ENCODE assay signal across 8 cellular contexts in the genomic region with DNA sequence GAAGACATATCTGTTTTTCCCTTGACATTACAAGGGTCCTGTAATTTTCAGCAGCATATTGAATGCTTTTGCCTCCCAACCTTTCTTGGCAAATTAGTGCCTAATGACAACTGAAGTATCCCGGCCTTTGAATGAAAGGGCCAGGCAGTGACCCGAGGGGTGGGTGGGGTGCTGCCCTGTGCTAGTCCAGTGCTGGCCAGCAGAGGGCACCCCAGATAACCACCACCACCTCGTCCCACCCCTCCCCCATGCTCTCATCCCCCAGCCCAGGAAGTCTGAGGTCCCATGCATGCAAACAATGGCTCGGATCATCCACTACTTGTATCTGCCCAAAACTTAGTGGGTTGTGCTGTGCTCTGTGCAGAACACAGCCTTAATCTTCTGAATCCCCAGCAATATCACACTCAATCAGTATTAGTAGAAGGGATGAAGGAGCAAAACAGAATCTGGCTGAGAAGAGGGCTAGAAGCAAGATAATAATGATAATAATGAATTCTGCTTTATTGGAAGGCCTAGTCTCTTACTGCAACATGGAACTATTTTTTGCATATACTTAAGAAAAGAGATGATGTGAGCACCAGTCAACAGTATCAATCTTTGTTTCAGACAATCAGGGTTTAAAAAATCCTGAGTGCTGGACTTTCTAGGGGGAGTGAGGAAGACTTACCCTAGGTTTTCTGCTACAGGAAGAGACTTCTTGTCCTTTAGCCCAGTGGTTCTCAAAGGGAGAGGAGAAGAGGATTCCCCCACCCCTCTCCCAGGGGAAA. TPM values are rescaled to one million over a fixed set of nuclear protein-coding genes. Genes with fewer than 3 reads are reported as not detected.
DNase-seq lines count a peak whose midpoint lies in the region; ATAC-seq and TF ChIP-seq lines count a peak whose summit lies in the region.

No MANE protein-coding gene starts in this region.

- TF ChIP-seq POLR2A in IMR-90 (IDR thresholded peaks at IDR 0.05; ENCODE audit: low read depth, low read length): no peak
- TF ChIP-seq POLR2A in adrenal gland (IDR thresholded peaks at IDR 0.05): no peak

- H3K4me1 ChIP-seq in IMR-90 (ENCODE audit: control insufficient read depth, insufficient read depth, low read length) (no peaks in the 10 kb centered on the region), adrenal gland (replicated peaks in 1 of 2) (peaks cover 0 to 10% of the 10 kb centered on the region in 2 donors)

- BruUV-seq in IMR-90 (replicated peaks; lab: Mats Ljungman, UMichigan): no TSS peak

- TF ChIP-seq RAD21 in IMR-90 (IDR thresholded peaks at IDR 0.05; ENCODE audit: low read length): peak; percentile 35

- H3K27ac ChIP-seq in IMR-90 (ENCODE audit: insufficient read depth, low read length) (no peak overlapping the region), adrenal gland (no peak overlapping the region)

- H3K4me2 ChIP-seq in IMR-90 (ENCODE audit: low read depth, low read length): no peak overlapping the region

- H4K5ac ChIP-seq in IMR-90 (ENCODE audit: low read depth, low read length): no peak overlapping the region

- no peak overlapping the region for H3K14ac ChIP-seq in IMR-90 (replicated peaks; ENCODE audit: low read depth, low read length)

- no peak overlapping the region for H2AFZ ChIP-seq in IMR-90 (replicated peaks; ENCODE audit: low read length, poor library complexity)

- H4K8ac ChIP-seq in IMR-90 (ENCODE audit: low read depth in 2 of 2, low read length in 2 of 2): no peak overlapping the region

- no peak overlapping the region for H2BK20ac ChIP-seq in IMR-90 (ENCODE audit: low read depth, low read length)

- H3K9me3 ChIP-seq in IMR-90 (ENCODE audit: control insufficient read depth, insufficient read depth, low read length) (no peaks in the 10 kb centered on the region), adrenal gland (replicated peaks in 1 of 3) (no peaks in the 10 kb centered on the region)

- peak; percentile 57 for TF ChIP-seq CTCF in IMR-90 (conservative IDR thresholded peaks at IDR 0.05; ENCODE audit: low read depth, low read length)
- TF ChIP-seq CTCF in adrenal gland (IDR thresholded peaks at IDR 0.05): peak; percentile 45 to 74 (median 64)

- dilution Hi-C loops in IMR-90 (cut with HindIII; ENCODE audit: low sequenced_read_pairs, unreplicated experiment): no loop called here

- ATAC-seq in GM18873 (IDR thresholded peaks at IDR 0.05; ENCODE audit: low FRiP score, unreplicated experiment): peak; percentile 55
- ATAC-seq in IMR-90 (ENCODE audit: low read depth): peak; percentile 98
- no peak for ATAC-seq in HG02970 (IDR thresholded peaks at IDR 0.05; ENCODE audit: low FRiP score, unreplicated experiment)

- H2BK15ac ChIP-seq in IMR-90 (ENCODE audit: low read depth, low read length): no peak overlapping the region

- no peak overlapping the region for H2AK9ac ChIP-seq in IMR-90 (replicated peaks; ENCODE audit: low read depth, low read length, poor library complexity)

- H3K9ac ChIP-seq in IMR-90 (ENCODE audit: low read depth, low read length): no peak overlapping the region

- H2AK5ac ChIP-seq in IMR-90 (ENCODE audit: low read depth, low read length): no peak overlapping the region

- H2BK5ac ChIP-seq in IMR-90 (ENCODE audit: low read depth, low read length, poor library complexity, severe bottlenecking): no peak overlapping the region

- no peak overlapping the region for H3K4ac ChIP-seq in IMR-90 (ENCODE audit: low read depth, low read length)

- no peak overlapping the region for H3K56ac ChIP-seq in IMR-90 (ENCODE audit: extremely low read depth, insufficient read depth, low read length)

- H4K91ac ChIP-seq in IMR-90 (ENCODE audit: insufficient read depth, low read depth, low read length): no peak overlapping the region

- no peaks in the 10 kb centered on the region for H4K20me1 ChIP-seq in IMR-90 (ENCODE audit: insufficient read depth, low read length)

- POLR2A ChIA-PET in IMR-90 (lab: Charles Lee; ENCODE audit: unreplicated experiment): no interaction called here

- WGBS in IMR-90 (ENCODE audit: extremely low coverage in 2 of 2, insufficient read length in 1 of 2), 2 experiments: no CpG with 5 or more reads among the region's 4 CpGs
- 4 to 12% (median 8%) methylated on average over 4 of the region's 4 CpGs for WGBS in adrenal gland, 4 donors

- no peak overlapping the region for H3K18ac ChIP-seq in IMR-90 (ENCODE audit: low read depth, low read length)

- H3K36me3 ChIP-seq in IMR-90 (ENCODE audit: control insufficient read depth, insufficient read depth, low read length): no peaks in the 10 kb centered on the region
- H3K36me3 ChIP-seq in adrenal gland (replicated peaks in 1 of 2): no peaks in the 10 kb centered on the region

- H3K27me3 ChIP-seq in IMR-90 (ENCODE audit: control insufficient read depth, insufficient read depth, low read length) (peaks cover 44% of the 10 kb centered on the region), adrenal gland (peaks cover 20% of the 10 kb centered on the region)

- intact Hi-C loops in IMR-90 (cut with micrococcal nuclease): no loop called here
- intact Hi-C loops in adrenal gland (cut with DNase I): no loop called here

- no peaks in the 10 kb centered on the region; the same call in 1 of the 2 replicates for H3K9me1 ChIP-seq in IMR-90 (ENCODE audit: insufficient read depth, low read length)

- H2BK120ac ChIP-seq in IMR-90 (ENCODE audit: low read depth, low read length): no peak overlapping the region

- H3K4me3 ChIP-seq in IMR-90 (ENCODE audit: insufficient read depth, low read depth, low read length) (no peak overlapping the region), adrenal gland (no peak overlapping the region)

- in situ Hi-C loops in IMR-90 (cut with MboI; ENCODE audit: low sequenced_read_pairs): no loop called here

- no peaks in the 10 kb centered on the region for H3K79me1 ChIP-seq in IMR-90 (ENCODE audit: low read depth in 1 of 2, low read length in 2 of 2)

- DNase-seq in AML-193 (lab: John Stamatoyannopoulos, UW) (peak; percentile 27 to 40), IMR-90 (peak; percentile 23), T follicular helper cell (ENCODE audit: low read depth) (peak; percentile 33), adrenal gland (peak; percentile 28 to 75 (median 62)), hippocampal formation (lab: John Stamatoyannopoulos, UW) (peak; percentile 10 to 54)
- DNase-seq in stimulated activated CD4-positive, alpha-beta T cell treated with anti-CD3 and anti-CD28 coated beads, Interleukin-12 subunit alpha, Interleukin-12 subunit beta, amount 100 ng/mL, for 48 hours (ENCODE audit: low read depth in 2 of 3, low spot score in 1 of 3): peak; percentile 39 to 69 (median 64)

- H3K23ac ChIP-seq in IMR-90 (ENCODE audit: low read depth, low read length): no peak overlapping the region

- CTCF ChIA-PET in IMR-90 (lab: Yijun Ruan, JAX): interaction anchor here (0.7 to 1.9 kb wide), 3 partner anchors 10 to 32 kb away, joined by 3 to 4 read pairs (median 4); no protein-coding TSS in a partner anchor

TF ChIP-seq in IMR-90, 13 proteins besides CTCF, POLR2A, EP300 and RAD21:
- TF ChIP-seq MAZ (IDR thresholded peaks at IDR 0.05; ENCODE audit: borderline replicate concordance, low read depth, low read length) (no peak), FOS (IDR thresholded peaks at IDR 0.05; ENCODE audit: low read depth, low read length) (no peak), SMC3 (IDR thresholded peaks at IDR 0.05; ENCODE audit: low read depth, low read length) (peak; percentile 47)
TF ChIP-seq in IMR-90: peak in this region for 1.

RNA-seq across cellular contexts. Expression of gene ATP12A, which starts 3.8 kb away (rescaled TPM):
- not detected in 2 replicates for total RNA-seq in IMR-90 (2012; rRNA removed)
- polyA plus RNA-seq in IMR-90 (2012; rRNA removed): not detected in 2 replicates
- not detected in 2 replicates for polyA plus RNA-seq in IMR-90 (2012; cell fraction: cytosol; rRNA removed)
- not detected in 2 replicates for polyA plus RNA-seq in IMR-90 (2012; cell fraction: nucleus; rRNA removed; ENCODE audit: low replicate concordance)
- total RNA-seq in adrenal gland: under 1 TPM in 1 of 8 donors, not detected in 7; 0.04 TPM
- not detected for polyA plus RNA-seq in adrenal gland
